10 cellular contexts compared by ENCODE assay signal in genomic region chr3:58387650-58388546, GRCh38. TPM values are rescaled to one million over a fixed set of nuclear protein-coding genes. Genes with fewer than 3 reads are reported as not detected.
DNase-seq lines count a peak whose midpoint lies in the region; ATAC-seq and TF ChIP-seq lines count a peak whose summit lies in the region.
"Had no signal": no experiment of that assay in that cellular context is flagged by ENCODE, and none has a peak within 500 bp of the region (broad histone marks: within the 10 kb centered on the region; RNA-seq: fewer than 3 reads in every experiment).

No MANE protein-coding gene starts in this region.

- POLR2A ChIA-PET in PC-9 (lab: Charles Lee; ENCODE audit: unreplicated experiment): no interaction called here

- H3K9me3 Mint-ChIP-seq in mesothelial cell of epicardium: no peaks in the 10 kb centered on the region
- H3K9me3 Mint-ChIP-seq: activated naive CD4-positive, alpha-beta T cell treated with anti-CD3 and anti-CD28 coated beads, Interleukin-2, amount 10 ng/mL, durations not matched to agents 7 days and 5 days had no signal

- H3K79me2 ChIP-seq in Karpas-422 (ENCODE audit: low read length): peaks cover 88% of the 10 kb centered on the region
- no peaks in the 10 kb centered on the region for H3K79me2 ChIP-seq in PC-9 (ENCODE audit: low read depth)

- H3K36me3 ChIP-seq in Karpas-422 (ENCODE audit: insufficient read depth, low read length) (peaks cover 41% of the 10 kb centered on the region), SJCRH30 (no peaks in the 10 kb centered on the region), PC-9 (ENCODE audit: low read depth) (no peaks in the 10 kb centered on the region; the same call in 1 of the 2 replicates)

- TF ChIP-seq CTCF in coronary artery (IDR thresholded peaks at IDR 0.05) (no peak), mesothelial cell of epicardium (IDR thresholded peaks at IDR 0.05; ENCODE audit: unreplicated experiment) (no peak), PC-9 (conservative IDR thresholded peaks at IDR 0.05) (no peak)

- BruUV-seq in PC-9 (replicated peaks; lab: Mats Ljungman, UMichigan): no TSS peak

- H3K9me2 ChIP-seq in Karpas-422 (replicated peaks; ENCODE audit: insufficient read depth, low read length) (no peaks in the 10 kb centered on the region), PC-9 (ENCODE audit: insufficient read depth) (no peaks in the 10 kb centered on the region)

- peaks cover 12% of the 10 kb centered on the region for H3F3A ChIP-seq in PC-9 (ENCODE audit: insufficient read depth, low read depth)

- peak overlapping the region; percentile 94 for H3K27ac Mint-ChIP-seq in mesothelial cell of epicardium
- H3K27ac Mint-ChIP-seq: activated naive CD4-positive, alpha-beta T cell treated with anti-CD3 and anti-CD28 coated beads, Interleukin-2, amount 10 ng/mL, durations not matched to agents 7 days and 5 days had no signal

- H3K27me3 ChIP-seq in Karpas-422 (ENCODE audit: low read length) (no peaks in the 10 kb centered on the region), SJCRH30 (no peaks in the 10 kb centered on the region), PC-9 (ENCODE audit: insufficient read depth, low read depth) (no peaks in the 10 kb centered on the region)

- peak overlapping the region; percentile 26; the same call in 1 of the 2 replicates for H3K4me3 ChIP-seq in Karpas-422 (ENCODE audit: low read length)
- no peak overlapping the region for H3K4me3 ChIP-seq in coronary artery
- H3K4me3 ChIP-seq in SJCRH30: no peak overlapping the region
- H3K4me3 ChIP-seq in PC-9: no peak overlapping the region

- H3K27ac ChIP-seq in Karpas-422 (ENCODE audit: low read length) (peak overlapping the region; percentile 95), coronary artery (peak overlapping the region; percentile 43 to 78), temporal lobe (ENCODE audit: low read depth, low read length) (peak overlapping the region; percentile 99), SJCRH30 (no peak overlapping the region), PC-9 (no peak overlapping the region)

- intact Hi-C loops in PC-9 (cut with micrococcal nuclease; ENCODE audit: unreplicated experiment): no loop called here

- H3K4me1 ChIP-seq in Karpas-422 (ENCODE audit: low read length) (peaks cover 91% of the 10 kb centered on the region), SJCRH30 (peaks cover 15% of the 10 kb centered on the region), PC-9 (replicated peaks; ENCODE audit: insufficient read depth) (peaks cover 7% of the 10 kb centered on the region)

- peaks cover 27% of the 10 kb centered on the region for H4K20me1 ChIP-seq in Karpas-422 (ENCODE audit: insufficient read depth, low read depth, low read length)
- no peaks in the 10 kb centered on the region for H4K20me1 ChIP-seq in PC-9 (ENCODE audit: insufficient read depth)

- CTCF ChIA-PET in PC-9 (lab: Charles Lee): no interaction called here

- peak overlapping the region; percentile 42 for H3K9ac ChIP-seq in Karpas-422 (ENCODE audit: low read length)

- peak overlapping the region; percentile 56 for H3K4me2 ChIP-seq in Karpas-422 (ENCODE audit: low read depth, low read length, poor library complexity, severe bottlenecking)
- no peak overlapping the region for H3K4me2 ChIP-seq in PC-9

- peaks cover 48% of the 10 kb centered on the region for H3K4me1 Mint-ChIP-seq in mesothelial cell of epicardium

- no peak for DNase-seq in Karpas-422
- DNase-seq in coronary artery (ENCODE audit: low spot score): no peak
- no peak for DNase-seq in mesothelial cell of epicardium (ENCODE audit: low spot score in 2 of 2, unreplicated experiment in 2 of 2)
- DNase-seq in SJCRH30: no peak
- no peak for DNase-seq in PC-9
- DNase-seq: activated naive CD4-positive, alpha-beta T cell treated with anti-CD3 and anti-CD28 coated beads, Interleukin-2, amount 10 ng/mL, durations not matched to agents 7 days and 5 days; GDM1; NCI-H526 had no signal

- H3K27me3 Mint-ChIP-seq in mesothelial cell of epicardium (ENCODE audit: low read depth): no peaks in the 10 kb centered on the region
- H3K27me3 Mint-ChIP-seq: activated naive CD4-positive, alpha-beta T cell treated with anti-CD3 and anti-CD28 coated beads, Interleukin-2, amount 10 ng/mL, durations not matched to agents 7 days and 5 days had no signal

- no peaks in the 10 kb centered on the region for H3K9me3 ChIP-seq in Karpas-422 (ENCODE audit: low read length)
- no peaks in the 10 kb centered on the region for H3K9me3 ChIP-seq in SJCRH30 (replicated peaks)
- no peaks in the 10 kb centered on the region for H3K9me3 ChIP-seq in PC-9 (ENCODE audit: insufficient read depth, low read depth)

- H2AFZ ChIP-seq in Karpas-422 (ENCODE audit: low read length) (no peak overlapping the region), PC-9 (no peak overlapping the region)

- ATAC-seq in GM18870 (IDR thresholded peaks at IDR 0.05; ENCODE audit: unreplicated experiment): no peak

- H3K36me3 Mint-ChIP-seq in mesothelial cell of epicardium: no peaks in the 10 kb centered on the region

- H3K4me3 Mint-ChIP-seq in mesothelial cell of epicardium: no peak overlapping the region
- H3K4me3 Mint-ChIP-seq: activated naive CD4-positive, alpha-beta T cell treated with anti-CD3 and anti-CD28 coated beads, Interleukin-2, amount 10 ng/mL, durations not matched to agents 7 days and 5 days had no signal

RNA-seq across cellular contexts. Expression of gene PDHB, which starts 45.7 kb away (rescaled TPM):
- total RNA-seq in Karpas-422 (2014; rRNA removed; shearing (Covaris generic); ENCODE audit: low replicate concordance): 61.6 and 130 TPM in 2 replicates
- 63.1 to 69.4 TPM (median 64.4 TPM) in 3 replicates for total RNA-seq in mesothelial cell of epicardium
- 48.4 TPM for total RNA-seq in temporal lobe
- 60.4 and 63.7 TPM in 2 replicates for total RNA-seq in SJCRH30 (2014; rRNA removed; shearing (Covaris generic))
- total RNA-seq in PC-9 (2021): 69.8 and 70.7 TPM in 2 replicates

RNA-seq across cellular contexts. Expression of gene PXK, which starts 55.2 kb away (rescaled TPM):
- 222 and 353 TPM in 2 replicates for total RNA-seq in Karpas-422 (2014; rRNA removed; shearing (Covaris generic); ENCODE audit: low replicate concordance)
- 15.0 to 15.9 TPM (median 15.4 TPM) in 3 replicates for total RNA-seq in mesothelial cell of epicardium
- 20.4 TPM for total RNA-seq in temporal lobe
- total RNA-seq in SJCRH30 (2014; rRNA removed; shearing (Covaris generic)): 11.9 and 12.9 TPM in 2 replicates
- total RNA-seq in PC-9 (2021): 3.3 and 4.4 TPM in 2 replicates

Comparison
In these comparisons a context has a peak if more than half of its experiments do, and no peak if none do; other contexts are left out.
1. H3K27ac ChIP-seq: peak in Karpas-422 (single experiment), coronary artery (2 of 2) and temporal lobe (single experiment); none in SJCRH30 (single experiment) and PC-9 (single experiment).
2. RNA of gene PXK, which starts 55.2 kb away (total RNA-seq): 222 to 353 TPM in Karpas-422; 20.4 TPM in temporal lobe (single experiment), 15.0 to 15.9 TPM in mesothelial cell of epicardium, 11.9 to 12.9 TPM in SJCRH30 and 3.3 to 4.4 TPM in PC-9; every median in the first group is over 10 times any median in the second.